ENCODE assay signal across 7 cellular contexts in genomic region chr21:25563399-25564116, GRCh38. TPM values are rescaled to one million over a fixed set of nuclear protein-coding genes. Genes with fewer than 3 reads are reported as not detected.
DNase-seq lines count a peak whose midpoint lies in the region; ATAC-seq and TF ChIP-seq lines count a peak whose summit lies in the region.

No MANE protein-coding gene starts in this region.

- H3K36me3 ChIP-seq in skeletal muscle satellite cell (ENCODE audit: insufficient read depth, low read length) (peaks cover 21% of the 10 kb centered on the region), body of pancreas (replicated peaks in 1 of 2; ENCODE audit: insufficient read depth in 1 of 2, low read depth in 2 of 2) (no peaks in the 10 kb centered on the region), Caco-2 (ENCODE audit: control insufficient read depth, insufficient read depth, low read length) (no peaks in the 10 kb centered on the region)

- ATAC-seq in GM18873 (IDR thresholded peaks at IDR 0.05; ENCODE audit: low FRiP score, unreplicated experiment), result peak; percentile 21
- ATAC-seq in body of pancreas, result no peak

- no peaks in the 10 kb centered on the region for H3K36me3 Mint-ChIP-seq in IgD-negative memory B cell
- H3K36me3 Mint-ChIP-seq in Caco-2 (ENCODE audit: insufficient read depth, unreplicated experiment), result no peaks in the 10 kb centered on the region

- H3K9me3 Mint-ChIP-seq in IgD-negative memory B cell, result no peaks in the 10 kb centered on the region
- H3K9me3 Mint-ChIP-seq in Caco-2 (ENCODE audit: unreplicated experiment), result no peaks in the 10 kb centered on the region

- H3K9ac ChIP-seq in skeletal muscle satellite cell (ENCODE audit: low read depth, low read length), result no peak overlapping the region

- CTCF ChIA-PET in Caco-2 (lab: Charles Lee), result no interaction called here

- peak overlapping the region; percentile 83 for H3K4me3 ChIP-seq in skeletal muscle satellite cell (ENCODE audit: low read length)
- H3K4me3 ChIP-seq in body of pancreas, result no peak overlapping the region
- no peak overlapping the region for H3K4me3 ChIP-seq in Caco-2 (ENCODE audit: low read depth, low read length)

- no peaks in the 10 kb centered on the region for H3K27me3 ChIP-seq in skeletal muscle satellite cell (ENCODE audit: control insufficient read depth, insufficient read depth, low read length)
- no peaks in the 10 kb centered on the region for H3K27me3 ChIP-seq in body of pancreas
- H3K27me3 ChIP-seq in Caco-2 (replicated peaks; ENCODE audit: control insufficient read depth, insufficient read depth, low read length), result no peaks in the 10 kb centered on the region

- peak overlapping the region; percentile 82 to 100 (median 87) for H3K27ac Mint-ChIP-seq in IgD-negative memory B cell
- no peak overlapping the region for H3K27ac Mint-ChIP-seq in Caco-2 (ENCODE audit: unreplicated experiment)

- H3K4me1 ChIP-seq in skeletal muscle satellite cell (ENCODE audit: control insufficient read depth, insufficient read depth, low read length) (peaks cover 29% of the 10 kb centered on the region), body of pancreas (peaks cover 6% of the 10 kb centered on the region), Caco-2 (no peaks in the 10 kb centered on the region)

- BruUV-seq in Caco-2 (replicated peaks; lab: Mats Ljungman, UMichigan), result no TSS peak

- peak overlapping the region; percentile 93 to 100 (median 97) for H3K4me3 Mint-ChIP-seq in IgD-negative memory B cell
- H3K4me3 Mint-ChIP-seq in Caco-2 (ENCODE audit: unreplicated experiment), result no peak overlapping the region

- peaks cover 52 to 66% (median 57%) of the 10 kb centered on the region in 3 donors for H3K4me1 Mint-ChIP-seq in IgD-negative memory B cell
- H3K4me1 Mint-ChIP-seq in Caco-2 (ENCODE audit: low read depth, unreplicated experiment), result no peaks in the 10 kb centered on the region

- POLR2A ChIA-PET in Caco-2 (lab: Charles Lee), result interaction anchor here (0.6 kb wide), 1 partner anchor 1033 kb away, joined by 3 read pairs; no protein-coding TSS in a partner anchor

- TF ChIP-seq CTCF in body of pancreas (IDR thresholded peaks at IDR 0.05), result no peak
- no peak for TF ChIP-seq CTCF in Caco-2 (IDR thresholded peaks at IDR 0.05; ENCODE audit: insufficient read depth in 1 of 2, low read depth in 1 of 2, low read length in 1 of 2, severe bottlenecking in 1 of 2, unreplicated experiment in 1 of 2)

- peak overlapping the region; percentile 90 for H3K4me2 ChIP-seq in skeletal muscle satellite cell (ENCODE audit: low read length)

- intact Hi-C loops in body of pancreas (cut with DNase I) (no loop called here), Caco-2 (cut with micrococcal nuclease; ENCODE audit: unreplicated experiment) (loop anchor here (5.0 kb wide), 1 partner anchor 141 kb away; no protein-coding TSS in a partner anchor)

- no peak for TF ChIP-seq POLR2A in body of pancreas (IDR thresholded peaks at IDR 0.05)

- H3K27ac ChIP-seq in body of pancreas, result no peak overlapping the region

- H3K27me3 Mint-ChIP-seq in IgD-negative memory B cell (no peaks in the 10 kb centered on the region), Caco-2 (ENCODE audit: insufficient read depth, unreplicated experiment) (no peaks in the 10 kb centered on the region)

- 70 to 77% methylated on average over 3 of the region's 3 CpGs for WGBS in body of pancreas, 2 donors

- H3K9me3 ChIP-seq in skeletal muscle satellite cell (replicated peaks; ENCODE audit: low read length), result no peaks in the 10 kb centered on the region
- H3K9me3 ChIP-seq in body of pancreas, result no peaks in the 10 kb centered on the region
- no peaks in the 10 kb centered on the region for H3K9me3 ChIP-seq in Caco-2

- peak; percentile 63 to 68 for DNase-seq in activated T-cell treated with anti-CD3 and anti-CD28 coated beads, Interleukin-2, amount 50 U/mL, for 48 hours
- DNase-seq in medulla oblongata (ENCODE audit: extremely low spot score), result no peak
- no peak for DNase-seq in body of pancreas
- DNase-seq in Caco-2, result no peak

RNA-seq across cellular contexts. Expression of gene MRPL39, which starts 43.7 kb away (rescaled TPM):
- 36.8 TPM for polyA plus RNA-seq in IgD-negative memory B cell
- 39.0 and 46.3 TPM in 2 replicates for total RNA-seq in skeletal muscle satellite cell (2012; rRNA removed)
- total RNA-seq in body of pancreas (1 to 10 TPM; 4.4 to 6.3 TPM), Caco-2 (2022) (37.3 and 39.8 TPM in 2 replicates)

Comparison
In these comparisons a context has a peak if more than half of its experiments do, and no peak if none do; other contexts are left out.
1. DNase-seq: peak in activated T-cell treated with anti-CD3 and anti-CD28 coated beads, Interleukin-2, amount 50 U/mL, for 48 hours (2 of 2); none in medulla oblongata (single experiment), body of pancreas (0 of 4) and Caco-2 (0 of 2).